ENCODE assay signal across 2 cellular contexts in the genomic region with DNA sequence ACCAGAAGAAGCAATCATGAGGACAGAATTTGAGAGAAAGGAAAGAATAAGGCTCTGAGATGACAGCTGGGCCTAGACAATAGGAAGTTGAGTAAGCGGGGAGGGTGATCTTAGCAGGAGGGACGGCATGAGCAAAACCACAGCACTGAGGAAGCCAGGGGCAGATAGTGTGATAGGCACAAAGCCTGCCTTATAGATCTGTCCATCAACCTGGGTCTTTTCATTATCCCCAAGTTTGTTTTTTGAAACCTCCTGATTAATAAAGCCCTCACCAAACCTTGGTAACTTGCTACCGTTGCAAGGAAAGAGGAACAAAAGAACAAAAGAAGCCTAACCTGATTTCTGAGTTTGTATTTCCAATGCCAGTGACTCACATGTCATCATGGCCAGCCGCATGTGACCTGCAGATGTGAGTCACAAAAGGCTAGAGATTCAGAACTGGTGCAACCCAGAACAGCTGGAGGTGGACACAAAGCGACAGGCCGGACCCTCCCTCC.
TF ChIP-seq lines count a peak whose summit lies in the region.

No MANE protein-coding gene starts in this region.

TF ChIP-seq in IMR-90, 13 proteins besides CTCF, POLR2A, EP300 and RAD21:
- no peak for TF ChIP-seq CHD1 (IDR thresholded peaks at IDR 0.05; ENCODE audit: low read depth, low read length)
- no peak for TF ChIP-seq RFX5 (IDR thresholded peaks at IDR 0.05; ENCODE audit: low read depth, low read length)
- peak; percentile 84 for TF ChIP-seq BHLHE40 (IDR thresholded peaks at IDR 0.05; ENCODE audit: low read depth, low read length)
- TF ChIP-seq, protein P1, sequence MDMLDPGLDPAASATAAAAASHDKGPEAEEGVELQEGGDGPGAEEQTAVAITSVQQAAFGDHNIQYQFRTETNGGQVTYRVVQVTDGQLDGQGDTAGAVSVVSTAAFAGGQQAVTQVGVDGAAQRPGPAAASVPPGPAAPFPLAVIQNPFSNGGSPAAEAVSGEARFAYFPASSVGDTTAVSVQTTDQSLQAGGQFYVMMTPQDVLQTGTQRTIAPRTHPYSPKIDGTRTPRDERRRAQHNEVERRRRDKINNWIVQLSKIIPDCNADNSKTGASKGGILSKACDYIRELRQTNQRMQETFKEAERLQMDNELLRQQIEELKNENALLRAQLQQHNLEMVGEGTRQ (IDR thresholded peaks at IDR 0.05; ENCODE audit: low read depth, low read length) = peak; percentile 85
- no peak for TF ChIP-seq MAFK (IDR thresholded peaks at IDR 0.05; ENCODE audit: low read depth, low read length)
- no peak for TF ChIP-seq NFE2L2 (IDR thresholded peaks at IDR 0.05; ENCODE audit: low read depth, low read length)
- TF ChIP-seq RCOR1 (IDR thresholded peaks at IDR 0.05; ENCODE audit: insufficient replicate concordance, low read length) = no peak
- peak; percentile 75 for TF ChIP-seq FOS (IDR thresholded peaks at IDR 0.05; ENCODE audit: low read depth, low read length)
- TF ChIP-seq MXI1 (IDR thresholded peaks at IDR 0.05; ENCODE audit: borderline replicate concordance, low read depth, low read length) = no peak
- TF ChIP-seq CEBPB (IDR thresholded peaks at IDR 0.05; ENCODE audit: low read depth, low read length) = peak; percentile 61
- TF ChIP-seq, protein P2, sequence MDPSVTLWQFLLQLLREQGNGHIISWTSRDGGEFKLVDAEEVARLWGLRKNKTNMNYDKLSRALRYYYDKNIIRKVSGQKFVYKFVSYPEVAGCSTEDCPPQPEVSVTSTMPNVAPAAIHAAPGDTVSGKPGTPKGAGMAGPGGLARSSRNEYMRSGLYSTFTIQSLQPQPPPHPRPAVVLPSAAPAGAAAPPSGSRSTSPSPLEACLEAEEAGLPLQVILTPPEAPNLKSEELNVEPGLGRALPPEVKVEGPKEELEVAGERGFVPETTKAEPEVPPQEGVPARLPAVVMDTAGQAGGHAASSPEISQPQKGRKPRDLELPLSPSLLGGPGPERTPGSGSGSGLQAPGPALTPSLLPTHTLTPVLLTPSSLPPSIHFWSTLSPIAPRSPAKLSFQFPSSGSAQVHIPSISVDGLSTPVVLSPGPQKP (IDR thresholded peaks at IDR 0.05; ENCODE audit: borderline replicate concordance, low read depth, low read length) = no peak
- TF ChIP-seq SMC3 (IDR thresholded peaks at IDR 0.05; ENCODE audit: low read depth, low read length) = no peak
- TF ChIP-seq MAZ (IDR thresholded peaks at IDR 0.05; ENCODE audit: borderline replicate concordance, low read depth, low read length) = no peak

TF ChIP-seq in K562, 482 proteins besides CTCF, POLR2A, EP300 and RAD21:
- TF ChIP-seq L3MBTL2 (IDR thresholded peaks at IDR 0.05) = no peak
- TF ChIP-seq, protein P3, sequence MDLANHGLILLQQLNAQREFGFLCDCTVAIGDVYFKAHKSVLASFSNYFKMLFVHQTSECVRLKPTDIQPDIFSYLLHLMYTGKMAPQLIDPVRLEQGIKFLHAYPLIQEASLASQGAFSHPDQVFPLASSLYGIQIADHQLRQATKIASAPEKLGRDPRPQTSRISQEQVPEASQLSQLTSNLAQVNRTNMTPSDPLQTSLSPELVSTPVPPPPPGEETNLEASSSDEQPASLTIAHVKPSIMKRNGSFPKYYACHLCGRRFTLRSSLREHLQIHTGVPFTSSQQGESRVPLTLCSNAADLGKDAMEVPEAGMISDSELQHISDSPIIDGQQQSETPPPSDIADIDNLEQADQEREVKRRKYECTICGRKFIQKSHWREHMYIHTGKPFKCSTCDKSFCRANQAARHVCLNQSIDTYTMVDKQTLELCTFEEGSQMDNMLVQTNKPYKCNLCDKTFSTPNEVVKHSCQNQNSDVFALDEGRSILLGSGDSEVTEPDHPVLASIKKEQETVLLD (IDR thresholded peaks at IDR 0.05) = no peak
- TF ChIP-seq SIRT6 (IDR thresholded peaks at IDR 0.05; ENCODE audit: low read depth, low read length) = no peak
- no peak for TF ChIP-seq BRD4 (IDR thresholded peaks at IDR 0.05)
- TF ChIP-seq, protein P4, sequence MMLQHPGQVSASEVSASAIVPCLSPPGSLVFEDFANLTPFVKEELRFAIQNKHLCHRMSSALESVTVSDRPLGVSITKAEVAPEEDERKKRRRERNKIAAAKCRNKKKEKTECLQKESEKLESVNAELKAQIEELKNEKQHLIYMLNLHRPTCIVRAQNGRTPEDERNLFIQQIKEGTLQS (IDR thresholded peaks at IDR 0.05) = peak; percentile 27; the same call in 1 of the 2 replicates
- TF ChIP-seq, protein P4 (CRISPR knock-in tag; conservative IDR thresholded peaks at IDR 0.05) = no peak
- TF ChIP-seq, protein P5, sequence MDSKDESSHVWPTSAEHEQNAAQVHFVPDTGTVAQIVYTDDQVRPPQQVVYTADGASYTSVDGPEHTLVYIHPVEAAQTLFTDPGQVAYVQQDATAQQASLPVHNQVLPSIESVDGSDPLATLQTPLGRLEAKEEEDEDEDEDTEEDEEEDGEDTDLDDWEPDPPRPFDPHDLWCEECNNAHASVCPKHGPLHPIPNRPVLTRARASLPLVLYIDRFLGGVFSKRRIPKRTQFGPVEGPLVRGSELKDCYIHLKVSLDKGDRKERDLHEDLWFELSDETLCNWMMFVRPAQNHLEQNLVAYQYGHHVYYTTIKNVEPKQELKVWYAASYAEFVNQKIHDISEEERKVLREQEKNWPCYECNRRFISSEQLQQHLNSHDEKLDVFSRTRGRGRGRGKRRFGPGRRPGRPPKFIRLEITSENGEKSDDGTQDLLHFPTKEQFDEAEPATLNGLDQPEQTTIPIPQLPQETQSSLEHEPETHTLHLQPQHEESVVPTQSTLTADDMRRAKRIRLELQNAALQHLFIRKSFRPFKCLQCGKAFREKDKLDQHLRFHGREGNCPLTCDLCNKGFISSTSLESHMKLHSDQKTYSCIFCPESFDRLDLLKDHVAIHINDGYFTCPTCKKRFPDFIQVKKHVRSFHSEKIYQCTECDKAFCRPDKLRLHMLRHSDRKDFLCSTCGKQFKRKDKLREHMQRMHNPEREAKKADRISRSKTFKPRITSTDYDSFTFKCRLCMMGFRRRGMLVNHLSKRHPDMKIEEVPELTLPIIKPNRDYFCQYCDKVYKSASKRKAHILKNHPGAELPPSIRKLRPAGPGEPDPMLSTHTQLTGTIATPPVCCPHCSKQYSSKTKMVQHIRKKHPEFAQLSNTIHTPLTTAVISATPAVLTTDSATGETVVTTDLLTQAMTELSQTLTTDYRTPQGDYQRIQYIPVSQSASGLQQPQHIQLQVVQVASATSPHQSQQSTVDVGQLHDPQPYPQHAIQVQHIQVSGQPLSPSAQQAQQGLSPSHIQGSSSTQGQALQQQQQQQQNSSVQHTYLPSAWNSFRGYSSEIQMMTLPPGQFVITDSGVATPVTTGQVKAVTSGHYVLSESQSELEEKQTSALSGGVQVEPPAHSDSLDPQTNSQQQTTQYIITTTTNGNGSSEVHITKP (IDR thresholded peaks at IDR 0.05; ENCODE audit: partially characterized antibody) = peak; percentile 65
- TF ChIP-seq FOSL1 (tag; conservative IDR thresholded peaks at IDR 0.05) = peak; percentile 75
- TF ChIP-seq RBM25 (IDR thresholded peaks at IDR 0.05; ENCODE audit: low read depth, low read length, severe bottlenecking) = no peak
TF ChIP-seq in K562: peak in this region for 3.
